In genomic region chr10:121911421-121911697, GRCh38 we compare ENCODE assay signal across 1 cellular context.
TF ChIP-seq lines count a peak whose summit lies in the region.

No MANE protein-coding gene starts in this region.

TF ChIP-seq in IMR-90, 13 proteins besides CTCF, POLR2A, EP300 and RAD21:
- no peak for TF ChIP-seq MAFK (IDR thresholded peaks at IDR 0.05; ENCODE audit: low read depth, low read length)
